Comparison of ENCODE assay signal across 8 cellular contexts in genomic region chr9:76658510-76659231, GRCh38.
DNase-seq lines count a peak whose midpoint lies in the region; ATAC-seq and TF ChIP-seq lines count a peak whose summit lies in the region.

No MANE protein-coding gene starts in this region.

- no peak overlapping the region for H3K4me2 ChIP-seq in mesendoderm (ENCODE audit: low read length)

- H3K9me3 ChIP-seq in CD4-positive, alpha-beta memory T cell (ENCODE audit: control insufficient read depth in 1 of 2, low read length in 2 of 2), result no peaks in the 10 kb centered on the region

- H4K8ac ChIP-seq in mesendoderm (ENCODE audit: low read depth, low read length), result no peak overlapping the region

- H3K79me1 ChIP-seq in mesendoderm (ENCODE audit: low read length), result no peaks in the 10 kb centered on the region

- TF ChIP-seq CTCF in chondrocyte (IDR thresholded peaks at IDR 0.05), result peak; percentile 91

- DNase-seq in CD4-positive, alpha-beta memory T cell, result peak in 4 of 5 donors; percentile 41 to 50 (median 46)
- DNase-seq in NCI-H748 treated with DMSO at 0.1 percent for 48 hours (lab: John Stamatoyannopoulos, UW) (peak; percentile 10), chondrocyte (ENCODE audit: low spot score) (no peak), mesendoderm (peak; percentile 79), 8988T (no peak)
- no peak for DNase-seq in activated T-cell treated with anti-CD3 and anti-CD28 coated beads, Interleukin-2, amount 50 U/mL, for 48 hours

- H3K56ac ChIP-seq in mesendoderm (ENCODE audit: low read length), result no peak overlapping the region

- peak overlapping the region in 1 of 7 donors; percentile 45 for H3K27ac Mint-ChIP-seq in CD4-positive, alpha-beta memory T cell
- H3K27ac Mint-ChIP-seq in chondrocyte (ENCODE audit: unreplicated experiment), result no peak overlapping the region

- no peaks in the 10 kb centered on the region for H3K36me3 ChIP-seq in CD4-positive, alpha-beta memory T cell (ENCODE audit: insufficient read depth, low read length)
- no peaks in the 10 kb centered on the region for H3K36me3 ChIP-seq in mesendoderm (ENCODE audit: control insufficient read depth, insufficient read depth, low read length)

- peak; percentile 93 for ATAC-seq in GM18909 (IDR thresholded peaks at IDR 0.05; ENCODE audit: poor library complexity, unreplicated experiment)
- peak; percentile 86 for ATAC-seq in HG03108 (IDR thresholded peaks at IDR 0.05; ENCODE audit: unreplicated experiment)

- H3K4ac ChIP-seq in mesendoderm (ENCODE audit: low read depth, low read length), result no peak overlapping the region

- H3K4me3 ChIP-seq in CD4-positive, alpha-beta memory T cell (ENCODE audit: low read length in 2 of 2), result no peak overlapping the region
- H3K4me3 ChIP-seq in mesendoderm (ENCODE audit: low read length), result no peak overlapping the region

- H2BK15ac ChIP-seq in mesendoderm (replicated peaks; ENCODE audit: low read depth), result peak overlapping the region; percentile 23

- POLR2A ChIA-PET in CD4-positive, alpha-beta memory T cell (lab: Charles Lee; ENCODE audit: partially characterized antibody), result interaction anchor here (0.6 to 1.0 kb wide), 5 partner anchors 9 to 265 kb away, joined by 3 to 4 read pairs (median 3); partner anchors contain the start of genes GCNT1 and RFK

- no peaks in the 10 kb centered on the region for H3K9me3 Mint-ChIP-seq in CD4-positive, alpha-beta memory T cell
- H3K9me3 Mint-ChIP-seq in chondrocyte (ENCODE audit: low read depth), result no peaks in the 10 kb centered on the region

- peaks cover 7% of the 10 kb centered on the region for H3K4me1 ChIP-seq in CD4-positive, alpha-beta memory T cell (ENCODE audit: insufficient read depth, low read length)
- peaks cover 6% of the 10 kb centered on the region for H3K4me1 ChIP-seq in mesendoderm (ENCODE audit: control insufficient read depth, low read depth, low read length)

- H3K18ac ChIP-seq in mesendoderm (ENCODE audit: low read length), result no peak overlapping the region

- H3K4me1 Mint-ChIP-seq in CD4-positive, alpha-beta memory T cell, result peaks cover 26 to 50% (median 40%) of the 10 kb centered on the region in 4 donors
- H3K4me1 Mint-ChIP-seq in chondrocyte (ENCODE audit: low read depth), result peaks cover 47% of the 10 kb centered on the region

- no peaks in the 10 kb centered on the region for H3K36me3 Mint-ChIP-seq in CD4-positive, alpha-beta memory T cell
- no peaks in the 10 kb centered on the region for H3K36me3 Mint-ChIP-seq in chondrocyte (ENCODE audit: low read depth)

- no peaks in the 10 kb centered on the region for H3K27me3 ChIP-seq in CD4-positive, alpha-beta memory T cell (ENCODE audit: insufficient read depth, low read length)
- H3K27me3 ChIP-seq in mesendoderm (ENCODE audit: insufficient read depth, low read length, poor library complexity), result no peaks in the 10 kb centered on the region

- CTCF ChIA-PET in CD4-positive, alpha-beta memory T cell (lab: Charles Lee; ENCODE audit: partially characterized antibody), result interaction anchor here (0.6 to 7.2 kb wide), 23 partner anchors 9 to 265 kb away, joined by 3 to 89 read pairs (median 4); partner anchors contain the start of genes GCNT1 and RFK

- H2BK5ac ChIP-seq in mesendoderm (ENCODE audit: low read length), result no peak overlapping the region

- no peak overlapping the region for H3K27ac ChIP-seq in CD4-positive, alpha-beta memory T cell (ENCODE audit: low read depth, low read length)
- H3K27ac ChIP-seq in mesendoderm (ENCODE audit: low read depth, low read length), result no peak overlapping the region

- H3K9ac ChIP-seq in mesendoderm (ENCODE audit: low read length), result no peak overlapping the region

- H2AK5ac ChIP-seq in mesendoderm (ENCODE audit: low read length), result no peak overlapping the region

- H3K79me2 ChIP-seq in mesendoderm (ENCODE audit: control insufficient read depth, insufficient read depth, low read length), result no peaks in the 10 kb centered on the region

- intact Hi-C loops in CD4-positive, alpha-beta memory T cell (cut with micrococcal nuclease), result loop anchor here (1.0 to 5.0 kb wide), 3 partner anchors 211 to 354 kb away; no protein-coding TSS in a partner anchor

- H3K23ac ChIP-seq in mesendoderm (ENCODE audit: low read length), result no peak overlapping the region

- no peak overlapping the region for H4K5ac ChIP-seq in mesendoderm (ENCODE audit: low read length)

- H3K27me3 Mint-ChIP-seq in CD4-positive, alpha-beta memory T cell, result peaks cover 2% of the 10 kb centered on the region in 2 donors
- no peaks in the 10 kb centered on the region for H3K27me3 Mint-ChIP-seq in chondrocyte (ENCODE audit: low read depth)

- no CpG with 5 or more reads among the region's 6 CpGs for WGBS in mesendoderm (ENCODE audit: extremely low coverage, insufficient coverage, low lambda C conversion rate)

- H2BK120ac ChIP-seq in mesendoderm (ENCODE audit: low read depth, low read length), result no peak overlapping the region

- no peak overlapping the region for H3K4me3 Mint-ChIP-seq in CD4-positive, alpha-beta memory T cell
- H3K4me3 Mint-ChIP-seq in chondrocyte (ENCODE audit: unreplicated experiment), result no peak overlapping the region

Comparison
In these comparisons a context has a peak if more than half of its experiments do, and no peak if none do; other contexts are left out.
1. DNase-seq: peak in CD4-positive, alpha-beta memory T cell (4 of 5), NCI-H748 treated with DMSO at 0.1 percent for 48 hours (single experiment) and mesendoderm (single experiment); none in chondrocyte (single experiment), activated T-cell treated with anti-CD3 and anti-CD28 coated beads, Interleukin-2, amount 50 U/mL, for 48 hours (0 of 2) and 8988T (single experiment).